In the genomic region with DNA sequence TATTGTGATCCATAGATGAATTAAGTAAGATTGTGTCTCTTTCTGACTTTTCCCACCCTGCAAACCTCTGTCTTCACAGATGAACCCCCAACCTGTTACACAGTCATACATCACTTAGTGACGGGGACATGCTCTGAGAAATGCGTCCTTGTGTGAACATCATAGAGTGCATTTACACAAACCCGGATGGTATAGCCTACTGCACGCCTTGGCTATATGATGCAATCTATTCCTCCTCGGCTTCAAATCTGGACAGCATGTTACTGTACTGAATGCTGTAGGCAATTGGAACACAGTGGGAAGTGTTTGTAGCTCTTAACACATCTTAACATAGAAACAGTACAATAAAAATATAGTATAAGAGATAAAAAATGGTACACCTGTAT, we compare ENCODE assay signal across 12 cellular contexts. TPM values are rescaled to one million over a fixed set of nuclear protein-coding genes. Genes with fewer than 3 reads are reported as not detected.
DNase-seq lines count a peak whose midpoint lies in the region; ATAC-seq and TF ChIP-seq lines count a peak whose summit lies in the region.
"Had no signal": no experiment of that assay in that cellular context is flagged by ENCODE, and none has a peak within 500 bp of the region (broad histone marks: within the 10 kb centered on the region; RNA-seq: fewer than 3 reads in every experiment).

No MANE protein-coding gene starts in this region.

- no peaks in the 10 kb centered on the region for H3K27me3 ChIP-seq in prostate gland (replicated peaks; ENCODE audit: insufficient read depth)
- H3K27me3 ChIP-seq: thyroid gland had no signal

- H3K9me3 ChIP-seq in prostate gland: no peaks in the 10 kb centered on the region
- H3K9me3 ChIP-seq: thyroid gland had no signal

- H3K27me3 Mint-ChIP-seq in activated T-cell treated with anti-CD3 and anti-CD28 coated beads, Interleukin-2, amount 50 U/mL, for 72 hours (ENCODE audit: low read depth): no peaks in the 10 kb centered on the region
- no peaks in the 10 kb centered on the region for H3K27me3 Mint-ChIP-seq in T-cell
- no peaks in the 10 kb centered on the region for H3K27me3 Mint-ChIP-seq in stimulated activated naive CD8-positive, alpha-beta T cell treated with anti-CD3 and anti-CD28 coated beads, Interleukin-15, amount 100 ng/mL, for 72 hours

- no peaks in the 10 kb centered on the region for H3K4me1 ChIP-seq in prostate gland (replicated peaks)

- peak overlapping the region; percentile 88 to 89 for H3K4me3 Mint-ChIP-seq in activated T-cell treated with anti-CD3 and anti-CD28 coated beads, Interleukin-2, amount 50 U/mL, for 72 hours
- H3K4me3 Mint-ChIP-seq in T-cell: peak overlapping the region; percentile 76 to 89 (median 85)
- peak overlapping the region; percentile 86 to 95 for H3K4me3 Mint-ChIP-seq in stimulated activated naive CD8-positive, alpha-beta T cell treated with anti-CD3 and anti-CD28 coated beads, Interleukin-15, amount 100 ng/mL, for 72 hours

- no peaks in the 10 kb centered on the region for H3K36me3 ChIP-seq in prostate gland
- H3K36me3 ChIP-seq: thyroid gland, WERI-Rb-1 had no signal

- POLR2A ChIA-PET in T-cell (lab: Charles Lee): interaction anchor here in 1 of 2 donors (0.9 kb wide), 1 partner anchor 262 kb away, joined by 3 read pairs; no protein-coding TSS in a partner anchor

- no peak overlapping the region for H3K27ac ChIP-seq in prostate gland
- H3K27ac ChIP-seq: thyroid gland, WERI-Rb-1 had no signal

- H3K9me3 Mint-ChIP-seq in activated T-cell treated with anti-CD3 and anti-CD28 coated beads, Interleukin-2, amount 50 U/mL, for 72 hours: no peaks in the 10 kb centered on the region
- no peaks in the 10 kb centered on the region for H3K9me3 Mint-ChIP-seq in T-cell
- H3K9me3 Mint-ChIP-seq in stimulated activated naive CD8-positive, alpha-beta T cell treated with anti-CD3 and anti-CD28 coated beads, Interleukin-15, amount 100 ng/mL, for 72 hours: no peaks in the 10 kb centered on the region

- no peak for TF ChIP-seq CTCF in prostate gland (IDR thresholded peaks at IDR 0.05)

- no peak overlapping the region for H3K4me3 ChIP-seq in prostate gland
- H3K4me3 ChIP-seq: thyroid gland had no signal

- intact Hi-C loops in prostate gland (cut with DNase I): no loop called here

- peaks cover 54% of the 10 kb centered on the region for H3K4me1 Mint-ChIP-seq in activated T-cell treated with anti-CD3 and anti-CD28 coated beads, Interleukin-2, amount 50 U/mL, for 72 hours (ENCODE audit: low read depth)
- H3K4me1 Mint-ChIP-seq in T-cell: peaks cover 54 to 57% (median 55%) of the 10 kb centered on the region in 3 donors
- H3K4me1 Mint-ChIP-seq in stimulated activated naive CD8-positive, alpha-beta T cell treated with anti-CD3 and anti-CD28 coated beads, Interleukin-15, amount 100 ng/mL, for 72 hours: peaks cover 69% of the 10 kb centered on the region

- peak; percentile 43 to 44 for ATAC-seq in activated T-cell treated with anti-CD3 and anti-CD28 coated beads, Interleukin-2, amount 50 U/mL, for 72 hours (replicated peaks in 1 of 2)
- ATAC-seq in HG02840 (IDR thresholded peaks at IDR 0.05; ENCODE audit: low FRiP score, unreplicated experiment) (peak; percentile 51), T-cell (replicated peaks in 1 of 4) (peak in 1 of 4 experiments; percentile 54), HG03045 (IDR thresholded peaks at IDR 0.05; ENCODE audit: unreplicated experiment) (no peak)
- ATAC-seq in stimulated activated naive CD8-positive, alpha-beta T cell treated with anti-CD3 and anti-CD28 coated beads, Interleukin-15, amount 100 ng/mL, for 72 hours: peak; percentile 65

- CTCF ChIA-PET in T-cell (lab: Charles Lee): interaction anchor here (0.6 to 8.1 kb wide), 21 partner anchors 8 to 1726 kb away, joined by 3 to 351 read pairs (median 5); partner anchors contain the start of gene TESPA1 (in 1 of the 2)

- no peaks in the 10 kb centered on the region for H3K36me3 Mint-ChIP-seq in activated T-cell treated with anti-CD3 and anti-CD28 coated beads, Interleukin-2, amount 50 U/mL, for 72 hours (ENCODE audit: insufficient read depth in 2 of 2)
- H3K36me3 Mint-ChIP-seq in T-cell: no peaks in the 10 kb centered on the region

- TF ChIP-seq POLR2A in prostate gland (IDR thresholded peaks at IDR 0.05): no peak

- H3K27ac Mint-ChIP-seq in activated T-cell treated with anti-CD3 and anti-CD28 coated beads, Interleukin-2, amount 50 U/mL, for 72 hours: peak overlapping the region; percentile 52
- peak overlapping the region; percentile 99 for H3K27ac Mint-ChIP-seq in T-cell
- peak overlapping the region; percentile 97 to 99 for H3K27ac Mint-ChIP-seq in stimulated activated naive CD8-positive, alpha-beta T cell treated with anti-CD3 and anti-CD28 coated beads, Interleukin-15, amount 100 ng/mL, for 72 hours

- no peak for DNase-seq in activated T-cell treated with anti-CD3 and anti-CD28 coated beads, Interleukin-2, amount 50 U/mL, for 72 hours
- no peak for DNase-seq in activated T-cell treated with anti-CD3 and anti-CD28 coated beads, Interleukin-2, amount 50 U/mL, for 1 hour
- DNase-seq in T-cell (peak in 3 of 34 experiments; percentile 1 to 34 (median 16)), prostate gland (ENCODE audit: low spot score) (no peak)
- DNase-seq in stimulated activated naive CD8-positive, alpha-beta T cell treated with anti-CD3 and anti-CD28 coated beads, Interleukin-15, amount 100 ng/mL, for 72 hours: peak in 1 of 2 donors; percentile 20
- no peak for DNase-seq in central memory CD4-positive, alpha-beta T cell
- DNase-seq: thyroid gland, WERI-Rb-1 had no signal

- 82% methylated on average over 5 of the region's 5 CpGs for WGBS in prostate gland

RNA-seq across cellular contexts. Expression of gene TESPA1, which starts 7.4 kb away (rescaled TPM):
- total RNA-seq in activated T-cell treated with anti-CD3 and anti-CD28 coated beads, Interleukin-2, amount 50 U/mL, for 72 hours: 10 to 100 TPM; 86.5 to 95.5 TPM
- total RNA-seq in T-cell (100 to 1,000 TPM; 141 to 215 (median 170) TPM), prostate gland (1 to 10 TPM in 1 of 2 donors, under 1 TPM in 1; 0.41 to 6.1 TPM)
- total RNA-seq: frontal cortex had no signal

RNA-seq across cellular contexts. Expression of gene NEUROD4, which starts 27.8 kb away (rescaled TPM):
- total RNA-seq in activated T-cell treated with anti-CD3 and anti-CD28 coated beads, Interleukin-2, amount 50 U/mL, for 72 hours: not detected
- under 1 TPM in 1 of 5 donors, not detected in 4; 0.06 TPM for total RNA-seq in T-cell
- total RNA-seq in prostate gland: under 1 TPM in 1 of 2 donors, not detected in 1; 0.11 TPM
- total RNA-seq: mononuclear cell, thyroid gland had no signal

Comparison
In these comparisons a context has a peak if more than half of its experiments do, and no peak if none do; other contexts are left out.
1. RNA of gene TESPA1, which starts 7.4 kb away (total RNA-seq): 141 to 215 TPM in T-cell and 86.5 to 95.5 TPM in activated T-cell treated with anti-CD3 and anti-CD28 coated beads, Interleukin-2, amount 50 U/mL, for 72 hours; 0.41 to 6.1 TPM in prostate gland; every median in the first group is over 10 times any median in the second.
2. Peak in every context shown above with its lines, with median percentiles within 50 percentile points of each other: H3K27ac Mint-ChIP-seq and H3K4me3 Mint-ChIP-seq.